8 cellular contexts compared by ENCODE assay signal in the genomic region with DNA sequence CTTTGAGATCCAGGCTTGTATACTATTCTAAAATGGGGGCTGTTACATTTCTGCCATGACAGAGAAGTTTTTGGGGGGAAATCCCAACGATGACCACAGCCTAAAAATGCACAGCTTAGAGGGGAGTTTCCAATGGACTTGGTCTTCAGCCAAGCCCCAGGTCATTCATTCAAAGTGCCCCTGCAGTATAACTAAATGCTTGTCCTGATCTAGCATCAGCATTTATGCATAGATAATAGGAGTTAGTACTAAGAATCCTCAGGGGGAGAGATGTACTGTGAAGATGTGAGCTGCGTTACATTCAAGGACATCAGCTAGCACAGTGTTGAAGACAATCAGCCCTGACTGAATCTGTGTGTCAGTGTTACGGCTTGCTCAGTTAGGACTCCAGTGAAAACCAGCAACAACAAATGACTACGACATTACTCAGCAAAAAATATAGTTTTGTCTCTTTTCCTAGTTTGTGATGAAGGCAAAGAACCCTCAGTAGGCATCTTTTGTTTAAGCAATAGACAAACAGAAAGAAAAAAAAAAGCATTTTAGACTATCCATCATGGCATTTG.
A peak's percentile ranks its signal among the peaks of the same experiment; 100 is the strongest.
DNase-seq lines count a peak whose midpoint lies in the region; ATAC-seq and TF ChIP-seq lines count a peak whose summit lies in the region.

No MANE protein-coding gene starts in this region.

- no peaks in the 10 kb centered on the region for H3K36me3 Mint-ChIP-seq in CD8-positive, alpha-beta T cell
- H3K36me3 Mint-ChIP-seq in immature natural killer cell = no peaks in the 10 kb centered on the region

- peak overlapping the region in 1 of 2 experiments; percentile 66; a peak in 2 of 4 replicates for H4K8ac ChIP-seq in IMR-90 (ENCODE audit: low read depth in 2 of 2, low read length in 2 of 2)

- POLR2A ChIA-PET in IMR-90 (lab: Charles Lee; ENCODE audit: unreplicated experiment) = no interaction called here
- POLR2A ChIA-PET in CD8-positive, alpha-beta T cell (lab: Charles Lee) = no interaction called here

- TF ChIP-seq RAD21 in IMR-90 (IDR thresholded peaks at IDR 0.05; ENCODE audit: low read length) = no peak

- peak overlapping the region; percentile 94 for H2BK5ac ChIP-seq in IMR-90 (ENCODE audit: low read depth, low read length, poor library complexity, severe bottlenecking)

- dilution Hi-C loops in IMR-90 (cut with HindIII; ENCODE audit: low sequenced_read_pairs, unreplicated experiment) = no loop called here

- H3K14ac ChIP-seq in IMR-90 (replicated peaks; ENCODE audit: low read depth, low read length) = peak overlapping the region; percentile 20

- TF ChIP-seq CTCF in GM13977 (IDR thresholded peaks at IDR 0.05; ENCODE audit: extremely low read depth, insufficient read depth, missing control alignments) (no peak), IMR-90 (conservative IDR thresholded peaks at IDR 0.05; ENCODE audit: low read depth, low read length) (no peak), fibroblast of villous mesenchyme (IDR thresholded peaks at IDR 0.05; ENCODE audit: insufficient read depth, low read depth, low read length) (no peak)
- no peak for TF ChIP-seq CTCF in CD8-positive, alpha-beta T cell (IDR thresholded peaks at IDR 0.05)

- H2BK120ac ChIP-seq in IMR-90 (ENCODE audit: low read depth, low read length) = peak overlapping the region; percentile 82

- 0 out of 4 replicates have a peak, but pooled peaks cover 0 to 4% of the 10 kb centered on the region in 2 experiments for H3K79me1 ChIP-seq in IMR-90 (ENCODE audit: low read depth in 1 of 2, low read length in 2 of 2)

- H2AK9ac ChIP-seq in IMR-90 (replicated peaks; ENCODE audit: low read depth, low read length, poor library complexity) = peak overlapping the region; percentile 85

- peak overlapping the region; percentile 30; the same call in 1 of the 2 replicates for H3K4me2 ChIP-seq in IMR-90 (ENCODE audit: low read depth, low read length)

- in situ Hi-C loops in GM13977 (cut with MboI; ENCODE audit: low pct_unique_long_range_greater_than_20kb, low sequenced_read_pairs, unreplicated experiment) = no loop called here
- in situ Hi-C loops in IMR-90 (cut with MboI; ENCODE audit: low sequenced_read_pairs) = no loop called here
- in situ Hi-C loops in HAP-1 (cut with MboI; ENCODE audit: low sequenced_read_pairs) = no loop called here

- peak overlapping the region; percentile 97 for H2BK20ac ChIP-seq in IMR-90 (ENCODE audit: low read depth, low read length)

- TF ChIP-seq POLR2A in IMR-90 (IDR thresholded peaks at IDR 0.05; ENCODE audit: low read depth, low read length) = no peak

- H2AFZ ChIP-seq in IMR-90 (replicated peaks; ENCODE audit: low read length, poor library complexity) = peak overlapping the region; percentile 60

- no peak overlapping the region for H3K27ac Mint-ChIP-seq in CD8-positive, alpha-beta T cell
- no peak overlapping the region for H3K27ac Mint-ChIP-seq in immature natural killer cell

- H3K4me1 Mint-ChIP-seq in CD8-positive, alpha-beta T cell (ENCODE audit: low read depth) = no peaks in the 10 kb centered on the region
- H3K4me1 Mint-ChIP-seq in immature natural killer cell = no peaks in the 10 kb centered on the region

- H4K20me1 ChIP-seq in IMR-90 (ENCODE audit: insufficient read depth, low read length) = no peaks in the 10 kb centered on the region

- no peak overlapping the region for H3K9ac ChIP-seq in IMR-90 (ENCODE audit: low read depth, low read length)

- no peaks in the 10 kb centered on the region for H3K9me3 Mint-ChIP-seq in CD8-positive, alpha-beta T cell
- H3K9me3 Mint-ChIP-seq in immature natural killer cell = no peaks in the 10 kb centered on the region

- no CpG with 5 or more reads among the region's 4 CpGs for WGBS in IMR-90 (ENCODE audit: extremely low coverage in 2 of 2, insufficient read length in 1 of 2), 2 experiments

- H3K27me3 ChIP-seq in IMR-90 (ENCODE audit: control insufficient read depth, insufficient read depth, low read length) (no peaks in the 10 kb centered on the region), HAP-1 (ENCODE audit: low read depth) (no peaks in the 10 kb centered on the region)
- H3K27me3 ChIP-seq in CD8-positive, alpha-beta T cell (ENCODE audit: insufficient read depth, low read length) = no peaks in the 10 kb centered on the region

- intact Hi-C loops in IMR-90 (cut with micrococcal nuclease) = no loop called here
- intact Hi-C loops in CD8-positive, alpha-beta T cell (cut with DNase I, micrococcal nuclease) = no loop called here

- peak overlapping the region; percentile 23; the same call in 1 of the 2 replicates for H2AK5ac ChIP-seq in IMR-90 (ENCODE audit: low read depth, low read length)

- H3K56ac ChIP-seq in IMR-90 (ENCODE audit: extremely low read depth, insufficient read depth, low read length) = peak overlapping the region; percentile 12; the same call in 1 of the 2 replicates

- CTCF ChIA-PET in IMR-90 (lab: Yijun Ruan, JAX) = no interaction called here
- CTCF ChIA-PET in CD8-positive, alpha-beta T cell (lab: Charles Lee) = interaction anchor here (1.2 kb wide), 1 partner anchor 13 kb away, joined by 3 read pairs; no protein-coding TSS in a partner anchor

- H4K91ac ChIP-seq in IMR-90 (ENCODE audit: insufficient read depth, low read depth, low read length) = peak overlapping the region; percentile 60

- H3K27me3 Mint-ChIP-seq in CD8-positive, alpha-beta T cell (ENCODE audit: low read depth) = no peaks in the 10 kb centered on the region
- H3K27me3 Mint-ChIP-seq in immature natural killer cell (ENCODE audit: low read depth in 3 of 3) = no peaks in the 10 kb centered on the region

- peak; percentile 57 for ATAC-seq in GM21528 (IDR thresholded peaks at IDR 0.05; ENCODE audit: low FRiP score, unreplicated experiment)
- peak; percentile 48 for ATAC-seq in IMR-90 (ENCODE audit: low read depth)
- ATAC-seq in CD8-positive, alpha-beta T cell = no peak

- peak overlapping the region; percentile 49 for H4K5ac ChIP-seq in IMR-90 (ENCODE audit: low read depth, low read length)

- H3K4me3 ChIP-seq in IMR-90 (ENCODE audit: insufficient read depth, low read depth, low read length) (no peak overlapping the region), fibroblast of villous mesenchyme (ENCODE audit: low read depth, low read length) (no peak overlapping the region), HAP-1 (no peak overlapping the region)
- no peak overlapping the region for H3K4me3 ChIP-seq in CD8-positive, alpha-beta T cell (ENCODE audit: low read depth, low read length)

- no peak overlapping the region for H3K4me3 Mint-ChIP-seq in CD8-positive, alpha-beta T cell
- H3K4me3 Mint-ChIP-seq in immature natural killer cell = no peak overlapping the region

- H3K4ac ChIP-seq in IMR-90 (ENCODE audit: low read depth, low read length) = peak overlapping the region; percentile 78

- H3K27ac ChIP-seq in IMR-90 (ENCODE audit: insufficient read depth, low read length) = peak overlapping the region; percentile 28
- H3K27ac ChIP-seq in CD8-positive, alpha-beta T cell (ENCODE audit: low read depth, low read length) = no peak overlapping the region

- H3K18ac ChIP-seq in IMR-90 (ENCODE audit: low read depth, low read length) = peak overlapping the region; percentile 91

- peaks cover 11% of the 10 kb centered on the region; the same call in 1 of the 2 replicates for H3K4me1 ChIP-seq in IMR-90 (ENCODE audit: control insufficient read depth, insufficient read depth, low read length)
- no peaks in the 10 kb centered on the region for H3K4me1 ChIP-seq in CD8-positive, alpha-beta T cell (ENCODE audit: insufficient read depth, low read length)
- peaks cover 2% of the 10 kb centered on the region; the same call in 1 of the 2 replicates for H3K4me1 ChIP-seq in HAP-1

- H2BK15ac ChIP-seq in IMR-90 (ENCODE audit: low read depth, low read length) = peak overlapping the region; percentile 34; the same call in 2 of the 3 replicates

- H3K9me1 ChIP-seq in IMR-90 (ENCODE audit: insufficient read depth, low read length) = peaks cover 5% of the 10 kb centered on the region; the same call in 1 of the 2 replicates

- DNase-seq in GM13977 (ENCODE audit: low spot score) (peak; percentile 64), IMR-90 (peak; percentile 71), fibroblast of villous mesenchyme (ENCODE audit: low read depth) (peak; percentile 47), DMS153 treated with DMSO at 0.1 percent for 48 hours (lab: John Stamatoyannopoulos, UW; ENCODE audit: unreplicated experiment) (no peak), immature natural killer cell (no peak), HAP-1 (ENCODE audit: low spot score in 2 of 2) (no peak)
- DNase-seq in CD8-positive, alpha-beta T cell = no peak

- H3K36me3 ChIP-seq in IMR-90 (ENCODE audit: control insufficient read depth, insufficient read depth, low read length) (no peaks in the 10 kb centered on the region), HAP-1 (replicated peaks) (no peaks in the 10 kb centered on the region)
- H3K36me3 ChIP-seq in CD8-positive, alpha-beta T cell (ENCODE audit: insufficient read depth, low read length) = no peaks in the 10 kb centered on the region

- H3K9me3 ChIP-seq in IMR-90 (ENCODE audit: control insufficient read depth, insufficient read depth, low read length) (no peaks in the 10 kb centered on the region), HAP-1 (no peaks in the 10 kb centered on the region; the same call in 1 of the 2 replicates)
- no peaks in the 10 kb centered on the region for H3K9me3 ChIP-seq in CD8-positive, alpha-beta T cell (ENCODE audit: low read length)

- no TSS peak for BruUV-seq in IMR-90 (replicated peaks; lab: Mats Ljungman, UMichigan)

- peak overlapping the region; percentile 15 for H3K23ac ChIP-seq in IMR-90 (ENCODE audit: low read depth, low read length)

TF ChIP-seq in IMR-90, 13 proteins besides CTCF, POLR2A, EP300 and RAD21:
- peak; percentile 78 for TF ChIP-seq NFE2L2 (IDR thresholded peaks at IDR 0.05; ENCODE audit: low read depth, low read length)
- TF ChIP-seq MAFK (IDR thresholded peaks at IDR 0.05; ENCODE audit: low read depth, low read length) = peak; percentile 85
- TF ChIP-seq RFX5 (IDR thresholded peaks at IDR 0.05; ENCODE audit: low read depth, low read length) = no peak
- TF ChIP-seq FOS (IDR thresholded peaks at IDR 0.05; ENCODE audit: low read depth, low read length) = no peak

Comparison
In these comparisons a context has a peak if more than half of its experiments do, and no peak if none do; other contexts are left out.
1. DNase-seq: peak in GM13977 (single experiment), IMR-90 (single experiment) and fibroblast of villous mesenchyme (single experiment); none in CD8-positive, alpha-beta T cell (0 of 7), DMS153 treated with DMSO at 0.1 percent for 48 hours (single experiment), immature natural killer cell (0 of 3) and HAP-1 (0 of 2).